1 cellular context compared by ENCODE assay signal in the genomic region with DNA sequence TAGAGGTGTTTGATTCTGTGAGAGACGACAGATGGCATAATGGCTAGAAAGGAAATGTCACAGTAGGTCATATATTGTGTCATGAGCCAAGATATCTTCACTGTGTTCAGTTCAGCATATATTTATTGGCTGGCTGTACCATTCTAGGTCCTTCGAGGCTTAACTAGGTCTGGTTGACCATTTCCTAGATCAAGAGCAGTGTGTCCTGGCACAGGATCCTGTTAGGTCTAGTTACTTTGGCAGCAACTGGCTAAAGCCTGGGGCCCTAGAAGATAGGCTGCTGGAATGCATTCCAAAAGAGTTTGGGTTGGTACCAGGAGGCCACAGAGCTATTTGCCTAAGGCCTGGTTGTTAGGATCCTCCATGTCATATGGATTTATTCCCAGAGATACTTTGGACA.
TF ChIP-seq lines count a peak whose summit lies in the region.

No MANE protein-coding gene starts in this region.

TF ChIP-seq in SK-N-SH, 30 proteins besides CTCF, POLR2A, EP300 and RAD21 (continued from another document):
- TF ChIP-seq, protein P1, sequence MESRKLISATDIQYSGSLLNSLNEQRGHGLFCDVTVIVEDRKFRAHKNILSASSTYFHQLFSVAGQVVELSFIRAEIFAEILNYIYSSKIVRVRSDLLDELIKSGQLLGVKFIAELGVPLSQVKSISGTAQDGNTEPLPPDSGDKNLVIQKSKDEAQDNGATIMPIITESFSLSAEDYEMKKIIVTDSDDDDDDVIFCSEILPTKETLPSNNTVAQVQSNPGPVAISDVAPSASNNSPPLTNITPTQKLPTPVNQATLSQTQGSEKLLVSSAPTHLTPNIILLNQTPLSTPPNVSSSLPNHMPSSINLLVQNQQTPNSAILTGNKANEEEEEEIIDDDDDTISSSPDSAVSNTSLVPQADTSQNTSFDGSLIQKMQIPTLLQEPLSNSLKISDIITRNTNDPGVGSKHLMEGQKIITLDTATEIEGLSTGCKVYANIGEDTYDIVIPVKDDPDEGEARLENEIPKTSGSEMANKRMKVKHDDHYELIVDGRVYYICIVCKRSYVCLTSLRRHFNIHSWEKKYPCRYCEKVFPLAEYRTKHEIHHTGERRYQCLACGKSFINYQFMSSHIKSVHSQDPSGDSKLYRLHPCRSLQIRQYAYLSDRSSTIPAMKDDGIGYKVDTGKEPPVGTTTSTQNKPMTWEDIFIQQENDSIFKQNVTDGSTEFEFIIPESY (IDR thresholded peaks at IDR 0.05; ENCODE audit: borderline replicate concordance, low read depth): no peak
- TF ChIP-seq POLR2AphosphoS5 (IDR thresholded peaks at IDR 0.05; ENCODE audit: low read depth, low read length) (no peak), SIN3A (IDR thresholded peaks at IDR 0.05; ENCODE audit: borderline replicate concordance, low read depth, low read length) (no peak)
TF ChIP-seq in SK-N-SH: peak in this region for 0.
